Comparison of ENCODE assay signal across 18 cellular contexts in the genomic region with DNA sequence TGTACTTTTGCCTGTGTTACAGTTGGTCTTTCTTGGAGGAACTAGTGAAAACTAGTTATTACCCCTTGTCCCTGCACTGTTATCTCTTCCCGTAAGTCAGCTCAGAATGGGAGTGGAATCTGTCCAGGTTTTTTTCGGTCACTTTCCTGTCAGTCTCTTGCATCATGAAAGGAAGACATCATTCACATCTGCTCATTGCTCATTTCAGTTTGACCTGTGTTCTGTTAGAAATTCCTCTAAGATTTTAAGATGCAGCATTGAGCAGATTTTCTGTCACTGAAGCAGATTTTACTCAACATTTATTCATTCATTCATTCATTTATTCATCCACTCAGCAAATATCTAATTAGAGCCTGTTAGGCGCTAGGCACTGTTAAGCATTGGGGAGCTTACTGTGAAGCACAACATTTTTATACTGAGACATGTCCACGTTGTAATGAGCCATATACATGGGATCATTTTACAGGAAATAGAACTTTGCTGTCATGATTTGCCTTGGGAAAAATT. TPM values are rescaled to one million over a fixed set of nuclear protein-coding genes. Genes with fewer than 3 reads are reported as not detected.
DNase-seq lines count a peak whose midpoint lies in the region; ATAC-seq, FAIRE-seq and TF ChIP-seq lines count a peak whose summit lies in the region.
"Had no signal": no experiment of that assay in that cellular context is flagged by ENCODE, and none has a peak within 500 bp of the region (broad histone marks: within the 10 kb centered on the region; RNA-seq: fewer than 3 reads in every experiment).

No MANE protein-coding gene starts in this region.

- no peak for TF ChIP-seq CTCF in choroid plexus epithelial cell (conservative IDR thresholded peaks at IDR 0.05; ENCODE audit: low read depth, low read length)
- TF ChIP-seq CTCF in nephron progenitor cell (IDR thresholded peaks at IDR 0.05): no peak
- no peak for TF ChIP-seq CTCF in lower lobe of right lung (IDR thresholded peaks at IDR 0.05)

- no peaks in the 10 kb centered on the region for H3K27me3 ChIP-seq in lower lobe of right lung (ENCODE audit: low read depth)
- no peaks in the 10 kb centered on the region for H3K27me3 ChIP-seq in small intestine (ENCODE audit: control insufficient read depth in 2 of 2, insufficient read depth in 2 of 2, low read length in 2 of 2)
- H3K27me3 ChIP-seq: uterus had no signal

- H3K36me3 ChIP-seq in SK-N-MC (ENCODE audit: insufficient read depth, low read length) (peaks cover 19% of the 10 kb centered on the region), lower lobe of right lung (peaks cover 67% of the 10 kb centered on the region), small intestine (ENCODE audit: control insufficient read depth in 2 of 2, insufficient read depth in 2 of 2, low read length in 2 of 2) (peaks cover 16 to 19% of the 10 kb centered on the region in 2 donors)
- H3K36me3 ChIP-seq: uterus had no signal

- no peak for DNase-seq in activated CD4-positive, alpha-beta T cell treated with anti-CD3 and anti-CD28 coated beads, Interleukin-2, amount 10 ng/mL, durations not matched to agents 7 days and 5 days
- DNase-seq in activated CD4-positive, alpha-beta T cell treated with anti-CD3 and anti-CD28 coated beads for 4 hours: no peak
- DNase-seq in SK-N-MC (ENCODE audit: low read depth, low spot score) (no peak), choroid plexus epithelial cell (ENCODE audit: low read depth) (peak; percentile 56), nephron progenitor cell (no peak), lower lobe of right lung (no peak), small intestine (no peak), DMS53 treated with DMSO at 0.1 percent for 48 hours (lab: John Stamatoyannopoulos, UW; ENCODE audit: unreplicated experiment) (no peak)
- DNase-seq: ACHN; dermis blood vessel endothelial cell; mesendoderm; NCI-H2081; NCI-H774; nucleus accumbens; stimulated activated naive CD4-positive, alpha-beta T cell treated with Interleukin-2 at 50 U/mL for 16 hours; uterus had no signal

- H3K4me3 ChIP-seq in SK-N-MC (peak overlapping the region; percentile 49; the same call in 1 of the 2 replicates), choroid plexus epithelial cell (ENCODE audit: low read depth, low read length) (no peak overlapping the region), lower lobe of right lung (no peak overlapping the region), small intestine (ENCODE audit: low read depth in 1 of 2, low read length in 2 of 2) (no peak overlapping the region)
- H3K4me3 ChIP-seq: skin epidermis, uterus had no signal

- no peak for FAIRE-seq in small intestine (lab: Jason Lieb, UNC)
- FAIRE-seq: TTC549 had no signal

- peaks cover 28% of the 10 kb centered on the region for H3K4me1 ChIP-seq in lower lobe of right lung
- H3K4me1 ChIP-seq in small intestine (ENCODE audit: control insufficient read depth in 2 of 2, insufficient read depth in 1 of 2, low read depth in 1 of 2, low read length in 1 of 2): peaks cover 4 to 9% of the 10 kb centered on the region in 2 donors
- H3K4me1 ChIP-seq: uterus had no signal

- no peaks in the 10 kb centered on the region for H3K9me3 Mint-ChIP-seq in activated CD4-positive, alpha-beta T cell treated with anti-CD3 and anti-CD28 coated beads, Interleukin-2, amount 10 ng/mL, durations not matched to agents 7 days and 5 days
- no peaks in the 10 kb centered on the region for H3K9me3 Mint-ChIP-seq in nephron progenitor cell

- peaks cover 75% of the 10 kb centered on the region for H3K36me3 Mint-ChIP-seq in activated CD4-positive, alpha-beta T cell treated with anti-CD3 and anti-CD28 coated beads, Interleukin-2, amount 10 ng/mL, durations not matched to agents 7 days and 5 days (ENCODE audit: low read depth)
- peaks cover 17% of the 10 kb centered on the region for H3K36me3 Mint-ChIP-seq in nephron progenitor cell (ENCODE audit: low read depth)

- CTCF ChIA-PET in activated CD4-positive, alpha-beta T cell treated with anti-CD3 and anti-CD28 coated beads, Interleukin-2, amount 10 ng/mL, durations not matched to agents 7 days and 5 days (lab: Charles Lee): interaction anchor here (1.4 to 2.7 kb wide), 4 partner anchors 8 to 32 kb away, joined by 3 to 11 read pairs (median 10); a partner anchor contains a TSS

- H3K4me1 Mint-ChIP-seq in activated CD4-positive, alpha-beta T cell treated with anti-CD3 and anti-CD28 coated beads, Interleukin-2, amount 10 ng/mL, durations not matched to agents 7 days and 5 days: peaks cover 67% of the 10 kb centered on the region
- peaks cover 26% of the 10 kb centered on the region for H3K4me1 Mint-ChIP-seq in nephron progenitor cell

- H3K4me3 Mint-ChIP-seq in activated CD4-positive, alpha-beta T cell treated with anti-CD3 and anti-CD28 coated beads, Interleukin-2, amount 10 ng/mL, durations not matched to agents 7 days and 5 days: no peak overlapping the region
- no peak overlapping the region for H3K4me3 Mint-ChIP-seq in nephron progenitor cell

- POLR2A ChIA-PET in activated CD4-positive, alpha-beta T cell treated with anti-CD3 and anti-CD28 coated beads, Interleukin-2, amount 10 ng/mL, durations not matched to agents 7 days and 5 days (lab: Charles Lee): no interaction called here

- intact Hi-C loops in lower lobe of right lung (cut with DNase I): no loop called here

- peak overlapping the region; percentile 56 for H3K9ac ChIP-seq in SK-N-MC (ENCODE audit: insufficient read length)

- H3K27ac Mint-ChIP-seq in activated CD4-positive, alpha-beta T cell treated with anti-CD3 and anti-CD28 coated beads, Interleukin-2, amount 10 ng/mL, durations not matched to agents 7 days and 5 days: peak overlapping the region; percentile 71
- H3K27ac Mint-ChIP-seq in nephron progenitor cell: peak overlapping the region; percentile 23

- H3K27me3 Mint-ChIP-seq in activated CD4-positive, alpha-beta T cell treated with anti-CD3 and anti-CD28 coated beads, Interleukin-2, amount 10 ng/mL, durations not matched to agents 7 days and 5 days: no peaks in the 10 kb centered on the region
- no peaks in the 10 kb centered on the region for H3K27me3 Mint-ChIP-seq in nephron progenitor cell (ENCODE audit: low read depth, poor library complexity)

- 28 to 57% (median 38%) methylated on average over 4 of the region's 4 CpGs for WGBS in small intestine, 3 donors

- no peak for ATAC-seq in lower lobe of right lung

- H3K9me3 ChIP-seq in SK-N-MC (ENCODE audit: low read depth, low read length): no peaks in the 10 kb centered on the region
- H3K9me3 ChIP-seq in lower lobe of right lung: no peaks in the 10 kb centered on the region
- no peaks in the 10 kb centered on the region for H3K9me3 ChIP-seq in small intestine (ENCODE audit: control insufficient read depth, low read depth)
- H3K9me3 ChIP-seq: uterus had no signal

- peak overlapping the region; percentile 94 for H3K27ac ChIP-seq in SK-N-MC
- no peak overlapping the region for H3K27ac ChIP-seq in lower lobe of right lung
- H3K27ac ChIP-seq in small intestine (ENCODE audit: low read depth in 1 of 2, low read length in 1 of 2): no peak overlapping the region

RNA-seq across cellular contexts. Expression of a gene that starts 33.1 kb away (rescaled TPM):
- total RNA-seq in activated CD4-positive, alpha-beta T cell treated with anti-CD3 and anti-CD28 coated beads, Interleukin-2, amount 10 ng/mL, durations not matched to agents 7 days and 5 days: 1 to 10 TPM; 7.5 to 8.3 TPM
- total RNA-seq in lower lobe of right lung: 28.3 TPM
- 10 to 100 TPM; 11.1 to 14.3 (median 14.1) TPM for polyA plus RNA-seq in small intestine
